23 cellular contexts compared by ENCODE assay signal in genomic region chr5:14200312-14200990, GRCh38. TPM values are rescaled to one million over a fixed set of nuclear protein-coding genes. Genes with fewer than 3 reads are reported as not detected.
DNase-seq lines count a peak whose midpoint lies in the region; ATAC-seq, FAIRE-seq and TF ChIP-seq lines count a peak whose summit lies in the region.
"Had no signal": no experiment of that assay in that cellular context is flagged by ENCODE, and none has a peak within 500 bp of the region (broad histone marks: within the 10 kb centered on the region; RNA-seq: fewer than 3 reads in every experiment).

No MANE protein-coding gene starts in this region.

- ATAC-seq in heart right ventricle = peak in 2 of 8 donors; percentile 1 to 7
- ATAC-seq in left cardiac atrium = no peak
- ATAC-seq in GM12878 = no peak
- ATAC-seq in stimulated activated effector memory CD8-positive, alpha-beta T cell treated with anti-CD3 and anti-CD28 coated beads, Interleukin-12 subunit alpha, Interleukin-12 subunit beta, amount 100 ng/mL, for 72 hours = no peak
- ATAC-seq in WTC11 = no peak
- ATAC-seq: A549 had no signal

- peak overlapping the region in 6 of 10 donors; percentile 35 to 77 (median 56) for H3K27ac ChIP-seq in heart right ventricle
- H3K27ac ChIP-seq in GM12878 (ENCODE audit: control insufficient read depth, insufficient read depth) = no peak overlapping the region
- peak overlapping the region; percentile 20 to 78 for H3K27ac ChIP-seq in testis
- H3K27ac ChIP-seq in small intestine (ENCODE audit: low read depth in 1 of 2, low read length in 1 of 2) = peak overlapping the region in 1 of 2 donors; percentile 32
- H3K27ac ChIP-seq: breast epithelium, epithelial cell of prostate, vagina had no signal

- intact Hi-C loops in heart right ventricle (cut with DNase I) (loop anchor here in 3 of 10 donors (10.0 kb wide), 2 partner anchors 54 to 56 kb away; partner anchors contain the start of gene TRIO (in 2 of the 3)), left cardiac atrium (cut with DNase I) (no loop called here), GM12878 (cut with micrococcal nuclease; ENCODE audit: unreplicated experiment) (no loop called here), testis (cut with DNase I; ENCODE audit: low total_unique reads) (no loop called here)

- TF ChIP-seq RAD21 in GM12878 (IDR thresholded peaks at IDR 0.05; ENCODE audit: insufficient read depth, low read depth, low read length) = no peak

- no peak overlapping the region for H2AFZ ChIP-seq in GM12878 (ENCODE audit: control insufficient read depth, low read depth, low read length)

- POLR2A ChIA-PET in GM12878 (lab: Charles Lee) (interaction anchor here (0.6 to 1.8 kb wide), 4 partner anchors 8 to 58 kb away, joined by 3 to 5 read pairs (median 3); partner anchors contain the start of gene TRIO), WTC11 (lab: Charles Lee) (no interaction called here)

- no TSS peak for BruUV-seq in GM12878 (replicated peaks; lab: Mats Ljungman, UMichigan)

- H3K9me3 Mint-ChIP-seq in osteocyte (ENCODE audit: unreplicated experiment) = no peaks in the 10 kb centered on the region
- H3K9me3 Mint-ChIP-seq in stimulated activated effector memory CD8-positive, alpha-beta T cell treated with anti-CD3 and anti-CD28 coated beads, Interleukin-12 subunit alpha, Interleukin-12 subunit beta, amount 100 ng/mL, for 72 hours = no peaks in the 10 kb centered on the region
- no peaks in the 10 kb centered on the region for H3K9me3 Mint-ChIP-seq in WTC11
- H3K9me3 Mint-ChIP-seq: CD4-positive, CD25-positive, alpha-beta regulatory T cell had no signal

- H4K20me1 ChIP-seq in GM12878 (ENCODE audit: control insufficient read depth, insufficient read depth) = no peaks in the 10 kb centered on the region

- H3K36me3 ChIP-seq in heart right ventricle = no peaks in the 10 kb centered on the region
- H3K36me3 ChIP-seq in GM12878 (ENCODE audit: control insufficient read depth in 2 of 2, insufficient read depth in 2 of 2, low read length in 1 of 2) = peaks cover 0 to 3% of the 10 kb centered on the region in 2 experiments; a peak in 2 of 4 replicates
- H3K36me3 ChIP-seq in testis (ENCODE audit: low read depth, missing control alignments) = no peaks in the 10 kb centered on the region
- no peaks in the 10 kb centered on the region for H3K36me3 ChIP-seq in small intestine (ENCODE audit: control insufficient read depth in 2 of 2, insufficient read depth in 2 of 2, low read length in 2 of 2)
- H3K36me3 ChIP-seq: breast epithelium, right lobe of liver, stomach, vagina had no signal

- TF ChIP-seq POLR2A in GM12878 (IDR thresholded peaks at IDR 0.05; ENCODE audit: low read depth, low read length) (no peak), testis (IDR thresholded peaks at IDR 0.05) (no peak)

- SMC1A ChIA-PET in GM12878 (lab: Charles Lee; ENCODE audit: uncharacterized antibody, unreplicated experiment) = interaction anchor here (1.0 to 5.6 kb wide), 5 partner anchors 13 to 92 kb away, joined by 3 to 39 read pairs (median 4); no protein-coding TSS in a partner anchor

- H3K27ac Mint-ChIP-seq in osteocyte (ENCODE audit: unreplicated experiment) (peak overlapping the region; percentile 11), WTC11 (no peak overlapping the region; the same call in 1 of the 2 replicates)
- H3K27ac Mint-ChIP-seq in stimulated activated effector memory CD8-positive, alpha-beta T cell treated with anti-CD3 and anti-CD28 coated beads, Interleukin-12 subunit alpha, Interleukin-12 subunit beta, amount 100 ng/mL, for 72 hours = no peak overlapping the region

- DNase-seq in heart right ventricle (no peak), left cardiac atrium (no peak), GM12878 (ENCODE audit: low read depth, low spot score) (no peak), osteocyte (ENCODE audit: extremely low spot score, unreplicated experiment) (no peak), testis (no peak), WTC11 (ENCODE audit: low spot score) (no peak), small intestine (no peak)
- DNase-seq in stimulated activated effector memory CD8-positive, alpha-beta T cell treated with anti-CD3 and anti-CD28 coated beads, Interleukin-12 subunit alpha, Interleukin-12 subunit beta, amount 100 ng/mL, for 72 hours (ENCODE audit: low spot score in 2 of 2) = no peak
- DNase-seq: activated CD4-positive, alpha-beta T cell treated with anti-CD3 and anti-CD28 coated beads for 4 hours; CD4-positive, CD25-positive, alpha-beta regulatory T cell; cortex of kidney; DMS79; NCI-H1930; NK-92 treated with Interleukin-12 subunit alpha and Interleukin-12 subunit beta, amount 100 ng/mL, for 24 hours; right lobe of liver; stimulated activated CD4-positive, alpha-beta T cell treated with anti-CD3 and anti-CD28 coated beads, Interleukin-2, amount 100 ng/mL, for 24 hours; stomach had no signal

- no peaks in the 10 kb centered on the region for H3K9me3 ChIP-seq in heart right ventricle
- no peaks in the 10 kb centered on the region; the same call in 2 of the 3 replicates for H3K9me3 ChIP-seq in GM12878 (replicated peaks; ENCODE audit: control insufficient read depth, insufficient read depth, low read length)
- no peaks in the 10 kb centered on the region for H3K9me3 ChIP-seq in testis
- H3K9me3 ChIP-seq in small intestine (ENCODE audit: control insufficient read depth, low read depth) = no peaks in the 10 kb centered on the region
- H3K9me3 ChIP-seq: A549, breast epithelium, right lobe of liver, stomach, vagina had no signal

- in situ Hi-C loops in GM12878 (cut with MboI) = no loop called here

- H3K4me2 ChIP-seq in GM12878 (ENCODE audit: control insufficient read depth, insufficient read depth) = no peak overlapping the region

- no peak overlapping the region for H3K9ac ChIP-seq in GM12878 (ENCODE audit: control insufficient read depth, insufficient read depth, low read length)

- H3K4me3 Mint-ChIP-seq in osteocyte (ENCODE audit: unreplicated experiment) (no peak overlapping the region), WTC11 (no peak overlapping the region)
- no peak overlapping the region for H3K4me3 Mint-ChIP-seq in stimulated activated effector memory CD8-positive, alpha-beta T cell treated with anti-CD3 and anti-CD28 coated beads, Interleukin-12 subunit alpha, Interleukin-12 subunit beta, amount 100 ng/mL, for 72 hours
- H3K4me3 Mint-ChIP-seq: CD4-positive, CD25-positive, alpha-beta regulatory T cell had no signal

- H3K4me3 ChIP-seq in heart right ventricle (no peak overlapping the region), GM12878 (no peak overlapping the region), testis (no peak overlapping the region), small intestine (ENCODE audit: low read depth in 1 of 2, low read length in 2 of 2) (no peak overlapping the region)
- H3K4me3 ChIP-seq: A549, breast epithelium, right lobe of liver, stomach, vagina had no signal

- H3K27me3 Mint-ChIP-seq in osteocyte (ENCODE audit: unreplicated experiment) (no peaks in the 10 kb centered on the region), WTC11 (ENCODE audit: low read depth) (no peaks in the 10 kb centered on the region)
- H3K27me3 Mint-ChIP-seq: IgD-negative memory B cell had no signal

- H3K4me1 ChIP-seq in heart right ventricle = peaks cover 8 to 100% (median 81%) of the 10 kb centered on the region in 9 donors
- H3K4me1 ChIP-seq in GM12878 (ENCODE audit: control insufficient read depth, insufficient read depth, low read length) = peaks cover 20% of the 10 kb centered on the region
- H3K4me1 ChIP-seq in testis = peaks cover 47% of the 10 kb centered on the region
- peaks cover 0 to 14% of the 10 kb centered on the region in 2 donors for H3K4me1 ChIP-seq in small intestine (ENCODE audit: control insufficient read depth in 2 of 2, insufficient read depth in 1 of 2, low read depth in 1 of 2, low read length in 1 of 2)

- no peaks in the 10 kb centered on the region for H3K36me3 Mint-ChIP-seq in osteocyte (ENCODE audit: unreplicated experiment)
- no peaks in the 10 kb centered on the region for H3K36me3 Mint-ChIP-seq in stimulated activated effector memory CD8-positive, alpha-beta T cell treated with anti-CD3 and anti-CD28 coated beads, Interleukin-12 subunit alpha, Interleukin-12 subunit beta, amount 100 ng/mL, for 72 hours
- no peaks in the 10 kb centered on the region for H3K36me3 Mint-ChIP-seq in WTC11
- H3K36me3 Mint-ChIP-seq: CD4-positive, CD25-positive, alpha-beta regulatory T cell had no signal

- TF ChIP-seq CTCF in heart right ventricle (IDR thresholded peaks at IDR 0.05) (no peak), GM12878 (IDR thresholded peaks at IDR 0.05 in 2 of 3, conservative IDR thresholded peaks at IDR 0.05 in 1 of 3; ENCODE audit: control insufficient read depth in 2 of 3, extremely low read depth in 1 of 3, insufficient read depth in 1 of 3, low read depth in 3 of 3, low read length in 3 of 3) (no peak), osteocyte (IDR thresholded peaks at IDR 0.05) (no peak), testis (IDR thresholded peaks at IDR 0.05) (no peak), WTC11 (IDR thresholded peaks at IDR 0.05) (no peak)

- RAD21 ChIA-PET in GM12878 (lab: Charles Lee; ENCODE audit: unreplicated experiment) = interaction anchor here (0.8 to 1.5 kb wide), 2 partner anchors 11 to 47 kb away, joined by 3 to 5 read pairs; no protein-coding TSS in a partner anchor

- H3K4me1 Mint-ChIP-seq in osteocyte (ENCODE audit: unreplicated experiment) (peaks cover 80% of the 10 kb centered on the region), WTC11 (peaks cover 71% of the 10 kb centered on the region)
- H3K4me1 Mint-ChIP-seq in stimulated activated effector memory CD8-positive, alpha-beta T cell treated with anti-CD3 and anti-CD28 coated beads, Interleukin-12 subunit alpha, Interleukin-12 subunit beta, amount 100 ng/mL, for 72 hours = no peaks in the 10 kb centered on the region

- TF ChIP-seq EP300 in GM12878 (IDR thresholded peaks at IDR 0.05; ENCODE audit: borderline replicate concordance in 1 of 2, control insufficient read depth in 1 of 2, low read depth in 2 of 2, low read length in 2 of 2) = no peak

- CTCF ChIA-PET in GM12878 (lab: Yijun Ruan, JAX) (interaction anchor here (0.7 to 1.4 kb wide), 2 partner anchors 24 to 46 kb away, joined by 3 read pairs; no protein-coding TSS in a partner anchor), WTC11 (lab: Charles Lee) (no interaction called here)

- H3K79me2 ChIP-seq in GM12878 (ENCODE audit: control insufficient read depth, insufficient read depth, low read length) = peaks cover 87% of the 10 kb centered on the region

- no peak for FAIRE-seq in GM12878 (lab: Jason Lieb, UNC)
- no peak for FAIRE-seq in small intestine (lab: Jason Lieb, UNC)
- FAIRE-seq: A549, TTC549 had no signal

- WGBS in heart right ventricle, 2 donors = 88 to 90% methylated on average over 11 of the region's 11 CpGs
- 97% methylated on average over 11 of the region's 11 CpGs for whole genome bisulfite sequencing in GM12878 (ENCODE audit: insufficient coverage, insufficient replicate concordance, low lambda C conversion rate, missing lambda C conversion rate)
- 75 to 80% methylated on average over 11 of the region's 11 CpGs for WGBS in testis, 2 donors
- WGBS in small intestine, 3 donors = 83 to 96% (median 88%) methylated on average over 11 of the region's 11 CpGs

- H3K27me3 ChIP-seq in heart right ventricle (no peaks in the 10 kb centered on the region), GM12878 (replicated peaks in 1 of 2; ENCODE audit: control insufficient read depth in 2 of 2, insufficient read depth in 2 of 2, low read length in 1 of 2) (no peaks in the 10 kb centered on the region), testis (no peaks in the 10 kb centered on the region), small intestine (ENCODE audit: control insufficient read depth in 2 of 2, insufficient read depth in 2 of 2, low read length in 2 of 2) (no peaks in the 10 kb centered on the region)
- H3K27me3 ChIP-seq: breast epithelium, right lobe of liver, stomach, vagina had no signal

RNA-seq across cellular contexts. Expression of gene TRIO, which starts 57.3 kb away (rescaled TPM):
- total RNA-seq in heart right ventricle (10 to 100 TPM; 47.2 to 71.4 (median 61.9) TPM), left cardiac atrium (10 to 100 TPM; 50.4 to 60.8 TPM), GM12878 (2014; rRNA removed) (49.0 and 50.6 TPM in 2 replicates), GM12878 (2014; rRNA removed; fragmentation: Illumina TruSeq; extraction: Trizol) (48.9 and 56.3 TPM in 2 replicates), GM12878 (2021) (87.3 and 96.4 TPM in 2 replicates), osteocyte (336 and 341 TPM in 2 replicates), testis (100 to 1,000 TPM; 249 to 295 TPM), WTC11 (2021) (69.2 to 88.8 TPM (median 73.5 TPM) in 3 replicates)
- polyA plus RNA-seq in heart right ventricle (10 to 100 TPM; 26.2 to 85.2 TPM), GM12878 (2011; rRNA removed) (67.6 and 71.9 TPM in 2 replicates), GM12878 (2014; fragmentation: Illumina TruSeq; extraction: Trizol) (41.3 and 57.2 TPM in 2 replicates), GM12878 (2014; fragmentation: Nextera tagmentation; extraction: Ambion mirVana) (1 to 10 TPM; 5.1 to 5.8 TPM), GM12878 (2014; rRNA removed) (40.2 and 49.4 TPM in 2 replicates), GM12878 (2016; fragmentation: Nextera tagmentation; extraction: Ambion mirVana) (10 to 100 TPM in 1 of 2 experiments, 1 to 10 TPM in 1; 10.0 to 11.2 TPM), testis (ENCODE audit: insufficient read depth, low read depth, low replicate concordance) (47.2 TPM), small intestine (10 to 100 TPM; 13.2 to 26.6 (median 19.9) TPM)
- total RNA-seq in GM12878 (2013; cell fraction: nucleolus; rRNA removed) = 1,689 and 1,819 TPM in 2 replicates
- polyA plus RNA-seq in GM12878 (2011; ENCODE audit: low read depth) = 62.6 TPM
- polyA plus RNA-seq in GM12878 (2011; cell fraction: cytosol; rRNA removed) = 46.8 and 51.7 TPM in 2 replicates
- 366 and 390 TPM in 2 replicates for polyA plus RNA-seq in GM12878 (2011; cell fraction: nucleus; rRNA removed)
- 54.9 and 67.5 TPM in 2 replicates for polyA plus RNA-seq in GM12878 (2012)
- 414 and 436 TPM in 2 replicates for polyA minus RNA-seq in GM12878 (2011; rRNA and poly(A)+ RNA removed)
- polyA minus RNA-seq in GM12878 (2011; cell fraction: cytosol; rRNA and poly(A)+ RNA removed) = 45.6 and 49.8 TPM in 2 replicates
- polyA minus RNA-seq in GM12878 (2011; cell fraction: nucleus; rRNA and poly(A)+ RNA removed) = 344 and 514 TPM in 2 replicates
